In the genomic region with DNA sequence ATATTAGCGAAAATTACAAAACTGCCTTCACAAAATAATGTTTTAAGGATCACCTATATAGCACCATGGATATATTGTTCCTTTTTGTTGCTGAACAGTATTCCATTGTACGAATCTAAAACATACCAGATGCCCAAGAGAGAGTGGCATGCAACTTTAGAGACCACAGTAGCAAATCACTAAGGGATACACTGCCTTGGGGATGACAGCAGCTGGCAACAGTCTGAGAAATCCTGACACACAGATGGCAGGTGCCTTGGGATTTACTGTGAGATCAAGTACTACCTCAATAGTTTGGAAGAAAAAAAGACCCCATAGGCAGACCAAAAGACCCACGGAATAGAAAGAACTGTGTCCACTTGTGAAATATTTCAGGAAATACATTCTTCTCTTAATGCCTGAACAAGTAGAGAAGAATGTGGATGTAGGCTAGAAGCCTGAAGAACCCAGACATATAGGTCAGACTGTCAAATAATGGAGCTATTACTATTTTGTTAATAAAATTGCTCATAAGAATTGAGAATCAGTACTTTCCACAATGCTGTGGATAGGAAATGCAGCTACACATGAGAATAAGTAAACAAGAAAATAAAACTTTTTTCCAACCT, we compare ENCODE assay signal across 20 cellular contexts. TPM values are rescaled to one million over a fixed set of nuclear protein-coding genes. Genes with fewer than 3 reads are reported as not detected.
DNase-seq lines count a peak whose midpoint lies in the region; ATAC-seq, FAIRE-seq and TF ChIP-seq lines count a peak whose summit lies in the region.
"Had no signal": no experiment of that assay in that cellular context is flagged by ENCODE, and none has a peak within 500 bp of the region (broad histone marks: within the 10 kb centered on the region; RNA-seq: fewer than 3 reads in every experiment).

No MANE protein-coding gene starts in this region.

- no peaks in the 10 kb centered on the region for H3K9me3 Mint-ChIP-seq in effector memory CD8-positive, alpha-beta T cell
- H3K9me3 Mint-ChIP-seq: activated naive CD8-positive, alpha-beta T cell treated with anti-CD3 and anti-CD28 coated beads, Interleukin-2, amount 10 ng/mL, durations not matched to agents 7 days and 5 days; activated T-helper 17 cell treated with anti-CD3 and anti-CD28 coated beads, Interleukin-2, amount 50 U/mL, for 72 hours; stimulated activated effector memory CD8-positive, alpha-beta T cell treated with anti-CD3 and anti-CD28 coated beads, Interleukin-12 subunit alpha, Interleukin-12 subunit beta, amount 100 ng/mL, for 72 hours had no signal

- no peaks in the 10 kb centered on the region for H3K27me3 ChIP-seq in right cardiac atrium (ENCODE audit: control insufficient read depth, insufficient read depth)
- H3K27me3 ChIP-seq: MG63, right atrium auricular region had no signal

- TF ChIP-seq CTCF in D721Med (IDR thresholded peaks at IDR 0.05; ENCODE audit: insufficient read depth, missing control alignments): no peak
- no peak for TF ChIP-seq CTCF in astrocyte of the spinal cord (IDR thresholded peaks at IDR 0.05; ENCODE audit: low read depth, low read length)

- in situ Hi-C loops in astrocyte of the spinal cord (cut with HindIII; ENCODE audit: low sequenced_read_pairs) (no loop called here), ACHN (cut with HindIII; ENCODE audit: low pct_ligation_motif_present, low pct_unique_long_range_greater_than_20kb, low sequenced_read_pairs) (no loop called here)

- peak; percentile 35 for FAIRE-seq in D721Med (lab: Jason Lieb, UNC)
- FAIRE-seq: GM19239 had no signal

- intact Hi-C loops in right cardiac atrium (cut with DNase I): no loop called here

- H3K36me3 Mint-ChIP-seq in effector memory CD8-positive, alpha-beta T cell (ENCODE audit: insufficient read depth): no peaks in the 10 kb centered on the region
- H3K36me3 Mint-ChIP-seq: stimulated activated effector memory CD8-positive, alpha-beta T cell treated with anti-CD3 and anti-CD28 coated beads, Interleukin-12 subunit alpha, Interleukin-12 subunit beta, amount 100 ng/mL, for 72 hours had no signal

- H3K27ac ChIP-seq in right cardiac atrium (ENCODE audit: low read length): no peak overlapping the region
- H3K27ac ChIP-seq: left ventricle myocardium inferior, right atrium auricular region, thoracic aorta had no signal

- no peak for ATAC-seq in right cardiac atrium
- ATAC-seq in effector memory CD8-positive, alpha-beta T cell (replicated peaks): no peak
- ATAC-seq: activated CD8-positive, alpha-beta memory T cell treated with anti-CD3 and anti-CD28 coated beads, Interleukin-2, amount 10 ng/mL, durations not matched to agents 7 days and 5 days; activated T-helper 17 cell treated with anti-CD3 and anti-CD28 coated beads, Interleukin-2, amount 50 U/mL, for 72 hours; stimulated activated effector memory CD8-positive, alpha-beta T cell treated with anti-CD3 and anti-CD28 coated beads, Interleukin-12 subunit alpha, Interleukin-12 subunit beta, amount 100 ng/mL, for 72 hours had no signal

- H3K9me3 ChIP-seq in right cardiac atrium (ENCODE audit: control insufficient read depth, low read length): no peaks in the 10 kb centered on the region
- H3K9me3 ChIP-seq: left ventricle myocardium inferior, MG63, right atrium auricular region, thoracic aorta had no signal

- H3K27ac Mint-ChIP-seq in effector memory CD8-positive, alpha-beta T cell: no peak overlapping the region
- H3K27ac Mint-ChIP-seq: activated CD8-positive, alpha-beta memory T cell treated with anti-CD3 and anti-CD28 coated beads, Interleukin-2, amount 10 ng/mL, durations not matched to agents 7 days and 5 days; activated naive CD8-positive, alpha-beta T cell treated with anti-CD3 and anti-CD28 coated beads, Interleukin-2, amount 10 ng/mL, durations not matched to agents 7 days and 5 days; activated T-helper 17 cell treated with anti-CD3 and anti-CD28 coated beads, Interleukin-2, amount 50 U/mL, for 72 hours; stimulated activated effector memory CD8-positive, alpha-beta T cell treated with anti-CD3 and anti-CD28 coated beads, Interleukin-12 subunit alpha, Interleukin-12 subunit beta, amount 100 ng/mL, for 72 hours had no signal

- 80% methylated on average over 3 of the region's 3 CpGs for WGBS in right cardiac atrium

- no peaks in the 10 kb centered on the region for H3K4me1 Mint-ChIP-seq in effector memory CD8-positive, alpha-beta T cell (ENCODE audit: low read depth in 2 of 2)
- H3K4me1 Mint-ChIP-seq: activated T-helper 17 cell treated with anti-CD3 and anti-CD28 coated beads, Interleukin-2, amount 50 U/mL, for 72 hours; stimulated activated effector memory CD8-positive, alpha-beta T cell treated with anti-CD3 and anti-CD28 coated beads, Interleukin-12 subunit alpha, Interleukin-12 subunit beta, amount 100 ng/mL, for 72 hours had no signal

- H3K4me3 ChIP-seq in astrocyte of the spinal cord (ENCODE audit: low read depth, low read length): no peak overlapping the region
- H3K4me3 ChIP-seq in right cardiac atrium (ENCODE audit: low read length): no peak overlapping the region
- H3K4me3 ChIP-seq: left ventricle myocardium inferior, MG63, right atrium auricular region, thoracic aorta had no signal

- DNase-seq in D721Med (ENCODE audit: insufficient read length, low spot score): no peak
- DNase-seq in LHCN-M2 (ENCODE audit: low read depth): peak; percentile 55
- peak; percentile 13 for DNase-seq in astrocyte of the spinal cord (ENCODE audit: low read depth, low spot score)
- peak; percentile 86 for DNase-seq in myocyte (ENCODE audit: low read depth)
- no peak for DNase-seq in right cardiac atrium
- DNase-seq in COR-L47 (lab: John Stamatoyannopoulos, UW): no peak
- DNase-seq in effector memory CD8-positive, alpha-beta T cell: no peak
- no peak for DNase-seq in ACHN
- DNase-seq: activated CD4-positive, alpha-beta T cell treated with anti-CD3 and anti-CD28 coated beads for 4 hours; activated CD8-positive, alpha-beta memory T cell treated with anti-CD3 and anti-CD28 coated beads, Interleukin-2, amount 10 ng/mL, durations not matched to agents 7 days and 5 days; activated naive CD8-positive, alpha-beta T cell treated with anti-CD3 and anti-CD28 coated beads, Interleukin-2, amount 10 ng/mL, durations not matched to agents 7 days and 5 days; left ventricle myocardium inferior; MG63; NCI-H187 treated with DMSO at 0.1 percent for 48 hours; nucleus accumbens had no signal

- H3K27me3 Mint-ChIP-seq in effector memory CD8-positive, alpha-beta T cell: no peaks in the 10 kb centered on the region
- H3K27me3 Mint-ChIP-seq: activated CD8-positive, alpha-beta memory T cell treated with anti-CD3 and anti-CD28 coated beads, Interleukin-2, amount 10 ng/mL, durations not matched to agents 7 days and 5 days; activated naive CD8-positive, alpha-beta T cell treated with anti-CD3 and anti-CD28 coated beads, Interleukin-2, amount 10 ng/mL, durations not matched to agents 7 days and 5 days; activated T-helper 17 cell treated with anti-CD3 and anti-CD28 coated beads, Interleukin-2, amount 50 U/mL, for 72 hours had no signal

- H3K4me3 Mint-ChIP-seq in effector memory CD8-positive, alpha-beta T cell: no peak overlapping the region
- H3K4me3 Mint-ChIP-seq: activated CD8-positive, alpha-beta memory T cell treated with anti-CD3 and anti-CD28 coated beads, Interleukin-2, amount 10 ng/mL, durations not matched to agents 7 days and 5 days; activated naive CD8-positive, alpha-beta T cell treated with anti-CD3 and anti-CD28 coated beads, Interleukin-2, amount 10 ng/mL, durations not matched to agents 7 days and 5 days; activated T-helper 17 cell treated with anti-CD3 and anti-CD28 coated beads, Interleukin-2, amount 50 U/mL, for 72 hours; stimulated activated effector memory CD8-positive, alpha-beta T cell treated with anti-CD3 and anti-CD28 coated beads, Interleukin-12 subunit alpha, Interleukin-12 subunit beta, amount 100 ng/mL, for 72 hours had no signal

- H3K4me1 ChIP-seq in right cardiac atrium (ENCODE audit: control insufficient read depth, insufficient read depth, low read length): peaks cover 1% of the 10 kb centered on the region

RNA-seq across cellular contexts. Expression of gene PLPP1, which starts 53.4 kb away (rescaled TPM):
- 40.7 and 42.7 TPM in 2 replicates for total RNA-seq in LHCN-M2 (2014; rRNA removed)
- polyA plus RNA-seq in LHCN-M2 (2012): 23.7 TPM
- total RNA-seq in myocyte: 94.7 and 154 TPM in 2 replicates
- 70.4 TPM for polyA plus RNA-seq in myocyte (2012)
- 100 to 1,000 TPM in 1 of 4 donors, 10 to 100 TPM in 3; 79.8 to 110 (median 88.8) TPM for total RNA-seq in right cardiac atrium
- 150 TPM for polyA plus RNA-seq in right cardiac atrium

Comparison
In these comparisons a context has a peak if more than half of its experiments do, and no peak if none do; other contexts are left out.
1. DNase-seq: peak in LHCN-M2 (single experiment), astrocyte of the spinal cord (single experiment) and myocyte (single experiment); none in D721Med (single experiment), right cardiac atrium (0 of 3), COR-L47 (single experiment), effector memory CD8-positive, alpha-beta T cell (0 of 3) and ACHN (single experiment).